In genomic region chr15:60479711-60480110, GRCh38 we compare ENCODE assay signal across 1 cellular context.
TF ChIP-seq lines count a peak whose summit lies in the region.

No MANE protein-coding gene starts in this region.

TF ChIP-seq in GM23338, 12 proteins besides CTCF, POLR2A, EP300 and RAD21 (continued from another document):
- TF ChIP-seq STAT1 (IDR thresholded peaks at IDR 0.05; ENCODE audit: unreplicated experiment) (no peak), ZNF331 (CRISPR knock-in tag; IDR thresholded peaks at IDR 0.05; ENCODE audit: low read depth) (no peak), ZNF114 (CRISPR knock-in tag; IDR thresholded peaks at IDR 0.05) (no peak), POLR2AphosphoS5 (IDR thresholded peaks at IDR 0.05; ENCODE audit: low read depth) (no peak), ETS1 (IDR thresholded peaks at IDR 0.05) (no peak), EZH2 (IDR thresholded peaks at IDR 0.05; ENCODE audit: low read depth, unreplicated experiment) (no peak), CREB1 (CRISPR knock-in tag; IDR thresholded peaks at IDR 0.05; ENCODE audit: low read depth) (no peak), EZH2phosphoT487 (IDR thresholded peaks at IDR 0.05; ENCODE audit: unreplicated experiment) (no peak)
